In genomic region chr4:82428969-82429727, GRCh38 we compare ENCODE assay signal across 8 cellular contexts. TPM values are rescaled to one million over a fixed set of nuclear protein-coding genes. Genes with fewer than 3 reads are reported as not detected.
DNase-seq lines count a peak whose midpoint lies in the region; ATAC-seq and TF ChIP-seq lines count a peak whose summit lies in the region.

No MANE protein-coding gene starts in this region.

- intact Hi-C loops in activated CD4-positive, alpha-beta T cell treated with anti-CD3 and anti-CD28 coated beads, Interleukin-2, amount 10 ng/mL, durations not matched to agents 24 days and 14 days (cut with micrococcal nuclease), result loop anchor here (1.0 to 2.0 kb wide), 5 partner anchors 55 to 682 kb away; partner anchors contain the start of gene THAP9

- TF ChIP-seq CTCF in C4-2B (conservative IDR thresholded peaks at IDR 0.05) (peak; percentile 91), liver (IDR thresholded peaks at IDR 0.05; ENCODE audit: low read depth, low read length, missing input control) (peak; percentile 97)

- no peak for TF ChIP-seq RAD21 in liver (IDR thresholded peaks at IDR 0.05)

- WGBS in liver, result under 1% methylated on average over 83 of the region's 83 CpGs

- H3K36me3 ChIP-seq in liver (ENCODE audit: control insufficient read depth in 4 of 4, insufficient read depth in 3 of 4, low read depth in 1 of 4, low read length in 3 of 4), result peaks cover 5 to 28% (median 28%) of the 10 kb centered on the region in 4 donors

- H3K27ac ChIP-seq in C4-2B, result peak overlapping the region; percentile 97
- peak overlapping the region; percentile 99 for H3K27ac ChIP-seq in liver (ENCODE audit: low read depth in 1 of 2, low read length in 2 of 2)

- H3K9me3 ChIP-seq in liver (ENCODE audit: control insufficient read depth in 4 of 4, low read length in 3 of 4), result no peaks in the 10 kb centered on the region

- DNase-seq in NCI-H524 treated with DMSO at 0.1 percent for 48 hours (lab: John Stamatoyannopoulos, UW) (peak; percentile 29), cortex of kidney (lab: John Stamatoyannopoulos, UW) (peak; percentile 31)
- peak; percentile 98 for DNase-seq in activated CD4-positive, alpha-beta T cell treated with anti-CD3 and anti-CD28 coated beads, Interleukin-2, amount 10 ng/mL, durations not matched to agents 24 days and 14 days
- peak; percentile 92 for DNase-seq in stimulated activated CD4-positive, alpha-beta T cell treated with anti-CD3 and anti-CD28 coated beads, Interleukin-4, amount 100 ng/mL, for 24 hours

- peak overlapping the region; percentile 85 to 98 (median 97) for H3K4me3 ChIP-seq in liver (ENCODE audit: low read depth in 1 of 3, low read length in 3 of 3)

- no peaks in the 10 kb centered on the region for H3K27me3 ChIP-seq in liver (ENCODE audit: control insufficient read depth in 4 of 4, insufficient read depth in 4 of 4, low read length in 3 of 4)

- peak; percentile 52 for ATAC-seq in GM19328 (IDR thresholded peaks at IDR 0.05; ENCODE audit: unreplicated experiment)
- peak; percentile 31 for ATAC-seq in HG03469 (IDR thresholded peaks at IDR 0.05; ENCODE audit: unreplicated experiment)

- H3K9ac ChIP-seq in liver (ENCODE audit: low read depth in 1 of 2, low read length in 2 of 2), result peak overlapping the region; percentile 96 to 99

- H3K4me3 Mint-ChIP-seq in activated CD4-positive, alpha-beta T cell treated with anti-CD3 and anti-CD28 coated beads, Interleukin-2, amount 10 ng/mL, durations not matched to agents 24 days and 14 days, result peak overlapping the region; percentile 96

- peaks cover 0 to 28% (median 22%) of the 10 kb centered on the region in 4 donors for H3K4me1 ChIP-seq in liver (ENCODE audit: control insufficient read depth in 4 of 4, insufficient read depth in 4 of 4, low read length in 3 of 4)

- H3K4me1 Mint-ChIP-seq in activated CD4-positive, alpha-beta T cell treated with anti-CD3 and anti-CD28 coated beads, Interleukin-2, amount 10 ng/mL, durations not matched to agents 24 days and 14 days, result peaks cover 61% of the 10 kb centered on the region

- H3K9me3 Mint-ChIP-seq in activated CD4-positive, alpha-beta T cell treated with anti-CD3 and anti-CD28 coated beads, Interleukin-2, amount 10 ng/mL, durations not matched to agents 24 days and 14 days, result no peaks in the 10 kb centered on the region

- H3K27ac Mint-ChIP-seq in activated CD4-positive, alpha-beta T cell treated with anti-CD3 and anti-CD28 coated beads, Interleukin-2, amount 10 ng/mL, durations not matched to agents 24 days and 14 days, result peak overlapping the region; percentile 99

- peaks cover 69% of the 10 kb centered on the region for H3K36me3 Mint-ChIP-seq in activated CD4-positive, alpha-beta T cell treated with anti-CD3 and anti-CD28 coated beads, Interleukin-2, amount 10 ng/mL, durations not matched to agents 24 days and 14 days (ENCODE audit: low read depth)

- no peaks in the 10 kb centered on the region for H3K27me3 Mint-ChIP-seq in activated CD4-positive, alpha-beta T cell treated with anti-CD3 and anti-CD28 coated beads, Interleukin-2, amount 10 ng/mL, durations not matched to agents 24 days and 14 days

TF ChIP-seq in liver, 16 proteins besides CTCF, POLR2A, EP300 and RAD21:
- TF ChIP-seq SP1 (IDR thresholded peaks at IDR 0.05) (peak; percentile 7), YY1 (IDR thresholded peaks at IDR 0.05) (peak; percentile 97), ATF3 (IDR thresholded peaks at IDR 0.05) (no peak), MAX (IDR thresholded peaks at IDR 0.05) (no peak), JUND (IDR thresholded peaks at IDR 0.05) (no peak), FOXA1 (IDR thresholded peaks at IDR 0.05) (no peak), HNF4A (conservative IDR thresholded peaks at IDR 0.05) (no peak), TAF1 (conservative IDR thresholded peaks at IDR 0.05) (peak; percentile 61), RXRA (IDR thresholded peaks at IDR 0.05) (no peak), FOXA2 (IDR thresholded peaks at IDR 0.05) (no peak), EGR1 (IDR thresholded peaks at IDR 0.05; ENCODE audit: low read depth in 2 of 2) (no peak), ZBTB33 (IDR thresholded peaks at IDR 0.05) (no peak), NR2F2 (IDR thresholded peaks at IDR 0.05) (no peak), HNF4G (IDR thresholded peaks at IDR 0.05) (no peak), GABPA (IDR thresholded peaks at IDR 0.05 in 1 of 2, conservative IDR thresholded peaks at IDR 0.05 in 1 of 2) (no peak), REST (IDR thresholded peaks at IDR 0.05) (peak; percentile 92)

RNA-seq across cellular contexts. Expression of gene HNRNPDL, which starts 1.1 kb away (rescaled TPM):
- 488 and 490 TPM in 2 replicates for total RNA-seq in activated CD4-positive, alpha-beta T cell treated with anti-CD3 and anti-CD28 coated beads, Interleukin-2, amount 10 ng/mL, durations not matched to agents 24 days and 14 days
- total RNA-seq in liver, result 10 to 100 TPM; 57.4 to 57.9 TPM
- polyA plus RNA-seq in liver, result 10 to 100 TPM; 53.1 to 57.9 TPM

RNA-seq across cellular contexts. Expression of gene ENOPH1, which starts 1.2 kb away (rescaled TPM):
- 68.0 and 73.0 TPM in 2 replicates for total RNA-seq in activated CD4-positive, alpha-beta T cell treated with anti-CD3 and anti-CD28 coated beads, Interleukin-2, amount 10 ng/mL, durations not matched to agents 24 days and 14 days
- 10 to 100 TPM; 13.1 to 20.0 TPM for total RNA-seq in liver
- polyA plus RNA-seq in liver, result 10 to 100 TPM; 12.1 to 12.4 TPM

RNA-seq across cellular contexts. Expression of gene HNRNPD, which starts 55.4 kb away (rescaled TPM):
- total RNA-seq in activated CD4-positive, alpha-beta T cell treated with anti-CD3 and anti-CD28 coated beads, Interleukin-2, amount 10 ng/mL, durations not matched to agents 24 days and 14 days, result 481 and 492 TPM in 2 replicates
- total RNA-seq in liver, result 10 to 100 TPM; 39.7 to 53.9 TPM
- polyA plus RNA-seq in liver, result 10 to 100 TPM; 29.9 to 52.7 TPM

Comparison
In these comparisons a context has a peak if more than half of its experiments do, and no peak if none do; other contexts are left out.
1. Peak in every context shown above with its lines: DNase-seq, ATAC-seq, H3K4me3 ChIP-seq and H3K27ac ChIP-seq.
2. DNase-seq: peak in every context shown above with its lines; median percentile 98 in activated CD4-positive, alpha-beta T cell treated with anti-CD3 and anti-CD28 coated beads, Interleukin-2, amount 10 ng/mL, durations not matched to agents 24 days and 14 days; 92 in stimulated activated CD4-positive, alpha-beta T cell treated with anti-CD3 and anti-CD28 coated beads, Interleukin-4, amount 100 ng/mL, for 24 hours; 31 in cortex of kidney; 29 in NCI-H524 treated with DMSO at 0.1 percent for 48 hours.